Comparison of ENCODE assay signal across 8 cellular contexts in genomic region chr12:8078400-8078799, GRCh38. TPM values are rescaled to one million over a fixed set of nuclear protein-coding genes. Genes with fewer than 3 reads are reported as not detected.
DNase-seq lines count a peak whose midpoint lies in the region; ATAC-seq and TF ChIP-seq lines count a peak whose summit lies in the region.

No MANE protein-coding gene starts in this region.

- H3K27ac ChIP-seq in A673 (ENCODE audit: low read depth, low read length, poor library complexity, severe bottlenecking): no peak overlapping the region

- DNase-seq in A673 (ENCODE audit: low spot score): peak; percentile 80
- peak; percentile 84 for DNase-seq in NT2/D1 (ENCODE audit: low read depth, low spot score)
- DNase-seq in activated T-helper 2 cell treated with anti-CD3 and anti-CD28 coated beads, Interferon-gamma antibody, Interleukin-2, Interleukin-4, amounts not matched to agents 10 μg/mL and 5 μg/mL and 100 μg/mL, durations not matched to agents 14 hours and 24 hours and 36 hours (ENCODE audit: low spot score): peak; percentile 18
- peak; percentile 59 for DNase-seq in glomerular visceral epithelial cell (ENCODE audit: extremely low spot score)
- peak; percentile 34 to 44 for DNase-seq in stimulated activated CD4-positive, alpha-beta T cell treated with anti-CD3 and anti-CD28 coated beads, Interleukin-4, amount 100 ng/mL, for 48 hours (ENCODE audit: low read depth in 2 of 2)

- ATAC-seq in HG02981 (IDR thresholded peaks at IDR 0.05; ENCODE audit: unreplicated experiment) (no peak), HG03095 (IDR thresholded peaks at IDR 0.05; ENCODE audit: unreplicated experiment) (no peak)

- no peak overlapping the region for H3K4me3 Mint-ChIP-seq in activated T-helper 2 cell treated with anti-CD3 and anti-CD28 coated beads, Interferon-gamma antibody, Interleukin-2, Interleukin-4, amounts not matched to agents 10 μg/mL and 5 μg/mL and 100 μg/mL, durations not matched to agents 14 hours and 24 hours and 36 hours (ENCODE audit: low read depth)

- H3K27ac Mint-ChIP-seq in activated T-helper 2 cell treated with anti-CD3 and anti-CD28 coated beads, Interferon-gamma antibody, Interleukin-2, Interleukin-4, amounts not matched to agents 10 μg/mL and 5 μg/mL and 100 μg/mL, durations not matched to agents 14 hours and 24 hours and 36 hours: no peak overlapping the region

- H3K36me3 Mint-ChIP-seq in activated T-helper 2 cell treated with anti-CD3 and anti-CD28 coated beads, Interferon-gamma antibody, Interleukin-2, Interleukin-4, amounts not matched to agents 10 μg/mL and 5 μg/mL and 100 μg/mL, durations not matched to agents 14 hours and 24 hours and 36 hours (ENCODE audit: low read depth): no peaks in the 10 kb centered on the region

- H3K27me3 Mint-ChIP-seq in activated T-helper 2 cell treated with anti-CD3 and anti-CD28 coated beads, Interferon-gamma antibody, Interleukin-2, Interleukin-4, amounts not matched to agents 10 μg/mL and 5 μg/mL and 100 μg/mL, durations not matched to agents 14 hours and 24 hours and 36 hours (ENCODE audit: low read depth): no peaks in the 10 kb centered on the region

- H3K27me3 ChIP-seq in A673 (replicated peaks; ENCODE audit: insufficient read depth, low read depth, low read length, poor library complexity): no peaks in the 10 kb centered on the region
- no peaks in the 10 kb centered on the region for H3K27me3 ChIP-seq in NT2/D1 (ENCODE audit: insufficient read depth, insufficient read length)

- TF ChIP-seq CTCF in A673 (conservative IDR thresholded peaks at IDR 0.05; ENCODE audit: low read depth, low read length) (peak; percentile 67), GM12874 (IDR thresholded peaks at IDR 0.05; ENCODE audit: insufficient read depth, low read depth, low read length) (peak; percentile 19; the same call in 1 of the 2 replicates)

- no peaks in the 10 kb centered on the region for H3K9me3 Mint-ChIP-seq in activated T-helper 2 cell treated with anti-CD3 and anti-CD28 coated beads, Interferon-gamma antibody, Interleukin-2, Interleukin-4, amounts not matched to agents 10 μg/mL and 5 μg/mL and 100 μg/mL, durations not matched to agents 14 hours and 24 hours and 36 hours

- CTCF ChIA-PET in A673 (lab: Charles Lee): interaction anchor here (0.7 to 1.8 kb wide), 8 partner anchors 30 to 246 kb away, joined by 3 to 16 read pairs (median 4); no protein-coding TSS in a partner anchor

- no TSS peak for BruUV-seq in A673 (replicated peaks; lab: Mats Ljungman, UMichigan)

- H3K9me3 ChIP-seq in A673 (ENCODE audit: low read depth, low read length, poor library complexity, severe bottlenecking) (no peaks in the 10 kb centered on the region), NT2/D1 (ENCODE audit: insufficient read depth, low read length) (no peaks in the 10 kb centered on the region)

- no peaks in the 10 kb centered on the region for H3K36me3 ChIP-seq in A673 (ENCODE audit: insufficient read depth, low read length, poor library complexity, severe bottlenecking)
- H3K36me3 ChIP-seq in NT2/D1 (ENCODE audit: insufficient read depth, insufficient read length, low read length): peaks cover under 1% of the 10 kb centered on the region

- intact Hi-C loops in A673 (cut with micrococcal nuclease; ENCODE audit: unreplicated experiment): loop anchor here (10.0 kb wide), 1 partner anchor 214 kb away; no protein-coding TSS in a partner anchor
- intact Hi-C loops in activated T-helper 2 cell treated with anti-CD3 and anti-CD28 coated beads, Interferon-gamma antibody, Interleukin-2, Interleukin-4, amounts not matched to agents 10 μg/mL and 5 μg/mL and 100 μg/mL, durations not matched to agents 14 hours and 24 hours and 36 hours (cut with micrococcal nuclease): loop anchor here (1.0 to 5.0 kb wide), 2 partner anchors 32 to 216 kb away; no protein-coding TSS in a partner anchor

- H3K4me1 Mint-ChIP-seq in activated T-helper 2 cell treated with anti-CD3 and anti-CD28 coated beads, Interferon-gamma antibody, Interleukin-2, Interleukin-4, amounts not matched to agents 10 μg/mL and 5 μg/mL and 100 μg/mL, durations not matched to agents 14 hours and 24 hours and 36 hours (ENCODE audit: low read depth): peaks cover 19% of the 10 kb centered on the region

- H3K4me3 ChIP-seq in A673 (ENCODE audit: low read depth, low read length, poor library complexity, severe bottlenecking) (no peak overlapping the region), NT2/D1 (ENCODE audit: insufficient read length, low read depth) (no peak overlapping the region)

- peaks cover 27% of the 10 kb centered on the region for H3K4me1 ChIP-seq in A673 (ENCODE audit: insufficient read depth, low read length, poor library complexity, severe bottlenecking)
- no peaks in the 10 kb centered on the region for H3K4me1 ChIP-seq in NT2/D1 (ENCODE audit: insufficient read depth, insufficient read length)

- POLR2A ChIA-PET in A673 (lab: Charles Lee; ENCODE audit: low non-redundant PET): no interaction called here

- no peak overlapping the region for H3K9ac ChIP-seq in NT2/D1 (ENCODE audit: insufficient read length, low read depth)

RNA-seq across cellular contexts. Expression of gene NECAP1, which starts 3.7 kb away (rescaled TPM):
- 35.2 and 41.1 TPM in 2 replicates for total RNA-seq in A673 (2021)
- 25.7 and 27.9 TPM in 2 replicates for total RNA-seq in activated T-helper 2 cell treated with anti-CD3 and anti-CD28 coated beads, Interferon-gamma antibody, Interleukin-2, Interleukin-4, amounts not matched to agents 10 μg/mL and 5 μg/mL and 100 μg/mL, durations not matched to agents 14 hours and 24 hours and 36 hours

RNA-seq across cellular contexts. Expression of gene C3AR1, which starts 12.2 kb away (rescaled TPM):
- 1.3 and 3.5 TPM in 2 replicates for total RNA-seq in A673 (2021)
- 0.50 and 0.62 TPM in 2 replicates for total RNA-seq in activated T-helper 2 cell treated with anti-CD3 and anti-CD28 coated beads, Interferon-gamma antibody, Interleukin-2, Interleukin-4, amounts not matched to agents 10 μg/mL and 5 μg/mL and 100 μg/mL, durations not matched to agents 14 hours and 24 hours and 36 hours

RNA-seq across cellular contexts. Expression of gene CLEC4A, which starts 45.0 kb away (rescaled TPM):
- 0.33 and 0.84 TPM in 2 replicates for total RNA-seq in A673 (2021)
- 0.94 TPM in 1 of 2 replicates, not detected in the other for total RNA-seq in activated T-helper 2 cell treated with anti-CD3 and anti-CD28 coated beads, Interferon-gamma antibody, Interleukin-2, Interleukin-4, amounts not matched to agents 10 μg/mL and 5 μg/mL and 100 μg/mL, durations not matched to agents 14 hours and 24 hours and 36 hours

RNA-seq across cellular contexts. Expression of gene FOXJ2, which starts 45.9 kb away (rescaled TPM):
- total RNA-seq in A673 (2021): 13.9 and 14.6 TPM in 2 replicates
- total RNA-seq in activated T-helper 2 cell treated with anti-CD3 and anti-CD28 coated beads, Interferon-gamma antibody, Interleukin-2, Interleukin-4, amounts not matched to agents 10 μg/mL and 5 μg/mL and 100 μg/mL, durations not matched to agents 14 hours and 24 hours and 36 hours: 16.5 and 16.8 TPM in 2 replicates

Comparison
In these comparisons a context has a peak if more than half of its experiments do, and no peak if none do; other contexts are left out.
1. DNase-seq: peak in every context shown above with its lines; median percentile 84 in NT2/D1; 80 in A673; 59 in glomerular visceral epithelial cell; 39 in stimulated activated CD4-positive, alpha-beta T cell treated with anti-CD3 and anti-CD28 coated beads, Interleukin-4, amount 100 ng/mL, for 48 hours; 18 in activated T-helper 2 cell treated with anti-CD3 and anti-CD28 coated beads, Interferon-gamma antibody, Interleukin-2, Interleukin-4, amounts not matched to agents 10 μg/mL and 5 μg/mL and 100 μg/mL, durations not matched to agents 14 hours and 24 hours and 36 hours.